28 cellular contexts compared by ENCODE assay signal in the genomic region with DNA sequence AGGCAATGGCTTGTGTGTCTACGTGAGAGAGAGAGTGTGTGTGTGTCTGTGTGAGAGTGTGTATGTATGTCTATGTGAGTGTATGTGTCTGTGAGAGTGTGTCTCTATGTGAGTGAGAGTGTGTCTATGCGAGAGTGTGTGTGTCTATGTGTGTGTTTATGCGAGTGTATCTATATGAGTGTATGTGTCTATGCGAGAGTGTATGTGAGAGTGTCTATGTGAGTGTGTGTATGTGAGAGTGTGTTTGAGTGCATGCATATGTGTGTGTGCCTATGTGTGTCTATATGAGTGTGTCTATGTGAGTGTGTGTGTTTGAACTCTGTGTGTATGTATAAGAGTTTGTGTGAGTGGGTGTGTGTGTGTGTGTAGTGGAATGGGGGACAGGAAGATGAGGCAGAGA. TPM values are rescaled to one million over a fixed set of nuclear protein-coding genes. Genes with fewer than 3 reads are reported as not detected.
"Had no signal": no experiment of that assay in that cellular context is flagged by ENCODE, and none has a peak within 500 bp of the region (broad histone marks: within the 10 kb centered on the region; RNA-seq: fewer than 3 reads in every experiment).

No MANE protein-coding gene starts in this region.

- H3K36me3 ChIP-seq: esophagus squamous epithelium, left lung, upper lobe of left lung had no signal

- H3K27ac ChIP-seq: body of pancreas, coronary artery, esophagus squamous epithelium, left lung, upper lobe of left lung, VCaP had no signal

- H3K36me3 Mint-ChIP-seq: activated naive CD4-positive, alpha-beta T cell treated with anti-CD3 and anti-CD28 coated beads, Interleukin-2, amount 50 U/mL, for 72 hours; naive B cell had no signal

- FAIRE-seq: endothelial cell of umbilical vein, keratinocyte, small intestine had no signal

- H3K9me3 ChIP-seq: body of pancreas, esophagus squamous epithelium, left lung, upper lobe of left lung had no signal

- H3K27me3 Mint-ChIP-seq: stimulated activated naive CD8-positive, alpha-beta T cell treated with anti-CD3 and anti-CD28 coated beads, Interleukin-15, Interleukin-2, amounts not matched to agents 100 ng/mL and 50 ng/mL, for 24 hours had no signal

- H3K27me3 ChIP-seq: body of pancreas, left lung, upper lobe of left lung had no signal

- DNase-seq: activated CD4-positive, alpha-beta T cell treated with anti-CD3 and anti-CD28 coated beads, Interleukin-2, amount 50 U/mL, for 48 hours; activated CD8-positive, alpha-beta memory T cell treated with anti-CD3 and anti-CD28 coated beads, Interleukin-2, amount 50 U/mL, for 4 hours; activated gamma-delta T cell; activated T-cell treated with anti-CD3 and anti-CD28 coated beads, Interleukin-2, amount 50 U/mL, for 48 hours; body of pancreas; central memory CD4-positive, alpha-beta T cell; effector CD4-positive, alpha-beta T cell; esophagus squamous epithelium; hippocampal formation; left lung; mammary epithelial cell; naive B cell; nucleus accumbens; posterior cingulate gyrus; right cardiac atrium; small intestine; stimulated activated CD4-positive, alpha-beta T cell treated with anti-CD3 and anti-CD28 coated beads, Interleukin-4, amount 100 ng/mL, for 4 hours; upper lobe of left lung had no signal

- H3K27ac Mint-ChIP-seq: naive B cell; stimulated activated naive CD8-positive, alpha-beta T cell treated with anti-CD3 and anti-CD28 coated beads, Interleukin-15, Interleukin-2, amounts not matched to agents 100 ng/mL and 50 ng/mL, for 24 hours had no signal

- H3K4me3 Mint-ChIP-seq: naive B cell; stimulated activated naive CD8-positive, alpha-beta T cell treated with anti-CD3 and anti-CD28 coated beads, Interleukin-15, Interleukin-2, amounts not matched to agents 100 ng/mL and 50 ng/mL, for 24 hours had no signal

- ATAC-seq: activated naive CD4-positive, alpha-beta T cell treated with anti-CD3 and anti-CD28 coated beads, Interleukin-2, amount 50 U/mL, for 72 hours; body of pancreas; left lung; right cardiac atrium had no signal

- H3K4me3 ChIP-seq: body of pancreas, coronary artery, esophagus squamous epithelium, left lung, upper lobe of left lung had no signal

- H3K9me3 Mint-ChIP-seq: activated naive CD4-positive, alpha-beta T cell treated with anti-CD3 and anti-CD28 coated beads, Interleukin-2, amount 50 U/mL, for 72 hours; stimulated activated naive CD8-positive, alpha-beta T cell treated with anti-CD3 and anti-CD28 coated beads, Interleukin-15, Interleukin-2, amounts not matched to agents 100 ng/mL and 50 ng/mL, for 24 hours had no signal

RNA-seq across cellular contexts. Expression of gene GNLY, which starts 9.8 kb away (rescaled TPM):
- total RNA-seq: endothelial cell of umbilical vein, fibroblast of villous mesenchyme, mammary epithelial cell, temporal lobe had no signal
- polyA plus RNA-seq: endothelial cell of umbilical vein, keratinocyte, mammary epithelial cell had no signal

RNA-seq across cellular contexts. Expression of gene SFTPB, which starts 16.4 kb away (rescaled TPM):
- total RNA-seq: activated naive CD4-positive, alpha-beta T cell treated with anti-CD3 and anti-CD28 coated beads, Interleukin-2, amount 50 U/mL, for 72 hours; body of pancreas; endothelial cell of umbilical vein; esophagus squamous epithelium; fibroblast of villous mesenchyme; mammary epithelial cell; mononuclear cell; T-helper 1 cell treated with Interleukin-12 subunit alpha and Interleukin-12 subunit beta and Interleukin-4 antibody, amounts not matched to agents 30 ng/mL and 1 ng/mL, for 36 hours had no signal
- polyA plus RNA-seq: endothelial cell of umbilical vein, keratinocyte, mammary epithelial cell, right cardiac atrium had no signal
